Comparison of ENCODE assay signal across 21 cellular contexts in the genomic region with DNA sequence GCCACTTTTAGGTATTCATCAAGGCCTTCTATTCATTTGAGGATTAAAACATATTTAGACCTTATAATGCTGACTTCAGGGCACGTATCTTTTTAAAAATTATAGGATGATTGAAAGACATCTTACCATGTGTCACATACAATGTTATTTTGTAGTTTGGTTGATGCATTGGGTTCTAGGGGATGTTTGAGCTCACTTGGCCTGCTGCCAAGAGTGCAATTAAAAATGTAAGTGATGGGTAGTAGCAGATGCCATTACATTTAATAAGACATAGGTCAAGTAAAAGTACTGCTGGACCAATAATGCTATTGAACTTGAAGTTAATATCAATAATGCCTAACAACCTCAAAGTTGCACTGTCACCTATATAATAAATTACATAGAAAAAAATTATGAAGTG.
"Had no signal": no experiment of that assay in that cellular context is flagged by ENCODE, and none has a peak within 500 bp of the region (broad histone marks: within the 10 kb centered on the region; RNA-seq: fewer than 3 reads in every experiment).

No MANE protein-coding gene starts in this region.

- H3K27ac ChIP-seq: brain microvascular endothelial cell, coronary artery, dorsolateral prefrontal cortex, WERI-Rb-1 had no signal

- H3K4me3 ChIP-seq: coronary artery, dorsolateral prefrontal cortex had no signal

- H3K36me3 ChIP-seq: brain microvascular endothelial cell, WERI-Rb-1 had no signal

- DNase-seq: activated B cell treated with CpG ODN at 0.5 μM for 24 hours; activated CD4-positive, alpha-beta T cell treated with anti-CD3 and anti-CD28 coated beads for 48 hours; activated CD4-positive, alpha-beta T cell treated with anti-CD3 and anti-CD28 coated beads, Interleukin-2, amount 50 U/mL, for 1 hour; activated CD4-positive, alpha-beta T cell treated with anti-CD3 and anti-CD28 coated beads, Interleukin-2, amount 50 U/mL, for 48 hours; activated CD8-positive, alpha-beta memory T cell treated with anti-CD3 and anti-CD28 coated beads for 24 hours; activated CD8-positive, alpha-beta T cell treated with anti-CD3 and anti-CD28 coated beads for 36 hours; activated effector memory CD4-positive, alpha-beta T cell treated with Interleukin-2 at 50 U/mL for 16 hours; activated gamma-delta T cell treated with Interleukin-2 at 50 U/mL for 16 hours; activated naive CD4-positive, alpha-beta T cell treated with anti-CD3 and anti-CD28 coated beads, Interleukin-2, amount 50 U/mL, for 16 hours; activated naive CD4-positive, alpha-beta T cell treated with Interleukin-2 at 50 U/mL for 16 hours; activated T-cell treated with anti-CD3 and anti-CD28 coated beads, Interleukin-2, amount 50 U/mL, for 4 hours; amniotic stem cell; anterior cingulate cortex; brain microvascular endothelial cell; dorsolateral prefrontal cortex; effector memory CD4-positive, alpha-beta T cell; endodermal cell; foreskin fibroblast; T1000; WERI-Rb-1 had no signal

- H3K27me3 ChIP-seq: brain microvascular endothelial cell, dorsolateral prefrontal cortex had no signal
